In the genomic region with DNA sequence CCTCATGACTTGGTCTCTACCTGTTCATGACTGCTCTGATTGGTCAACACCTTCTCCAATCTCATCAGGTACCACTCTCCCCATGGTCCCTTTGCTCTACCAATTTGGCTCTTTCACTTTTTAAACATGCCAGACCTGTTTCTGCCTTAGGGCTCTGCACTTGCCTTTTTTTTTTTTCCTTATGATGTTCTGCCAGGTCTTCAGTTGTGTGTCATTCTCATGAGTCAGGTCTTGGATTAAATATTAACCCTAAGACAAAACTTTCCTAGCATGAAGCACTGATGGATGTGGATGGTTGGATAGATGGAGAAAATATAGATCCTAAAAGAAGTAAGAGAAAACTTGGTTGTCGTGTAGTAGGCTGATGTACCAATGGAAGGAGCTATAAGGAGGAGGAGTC, we compare ENCODE assay signal across 23 cellular contexts.
DNase-seq lines count a peak whose midpoint lies in the region; ATAC-seq lines count a peak whose summit lies in the region.
"Had no signal": no experiment of that assay in that cellular context is flagged by ENCODE, and none has a peak within 500 bp of the region (broad histone marks: within the 10 kb centered on the region; RNA-seq: fewer than 3 reads in every experiment).

No MANE protein-coding gene starts in this region.

- peak; percentile 76 for DNase-seq in DMS53 (lab: John Stamatoyannopoulos, UW)
- DNase-seq in NCI-H226: peak; percentile 22
- DNase-seq in epithelial cell of prostate (ENCODE audit: low read depth, low spot score): peak; percentile 64
- no peak for DNase-seq in left colon
- no peak for DNase-seq in posterior cingulate gyrus
- DNase-seq in Kasumi-1 (lab: John Stamatoyannopoulos, UW): no peak
- no peak for DNase-seq in anterior cingulate cortex (lab: John Stamatoyannopoulos, UW)
- no peak for DNase-seq in RPMI8226
- DNase-seq: activated CD4-positive, alpha-beta T cell treated with anti-CD3 and anti-CD28 coated beads, Interleukin-2, amount 10 ng/mL, durations not matched to agents 7 days and 5 days; activated naive CD4-positive, alpha-beta T cell treated with anti-CD3 and anti-CD28 coated beads, Interleukin-2, amount 50 U/mL, for 16 hours; GF-D8; glutamatergic neuron; HFFc6; left lung; NCI-H1092 treated with DMSO at 0.1 percent for 48 hours; NCI-H2029; NCI-H446; stimulated activated CD4-positive, alpha-beta T cell treated with anti-CD3 and anti-CD28 coated beads, Interleukin-2, amount 100 ng/mL, for 24 hours had no signal

- intact Hi-C loops in left colon (cut with DNase I, micrococcal nuclease) (no loop called here), posterior cingulate gyrus (cut with DNase I) (no loop called here)

- ATAC-seq in left colon: peak; percentile 71
- ATAC-seq: left lung; stimulated activated effector memory CD8-positive, alpha-beta T cell treated with anti-CD3 and anti-CD28 coated beads, Interleukin-12 subunit alpha, Interleukin-12 subunit beta, amount 100 ng/mL, for 72 hours had no signal

- no peak overlapping the region for H3K27ac ChIP-seq in epithelial cell of prostate
- H3K27ac ChIP-seq: ascending aorta, left lung, PC-9, prostate gland, SJSA1 had no signal

Comparison
In these comparisons a context has a peak if more than half of its experiments do, and no peak if none do; other contexts are left out.
1. DNase-seq: peak in DMS53 (single experiment), NCI-H226 (single experiment) and epithelial cell of prostate (single experiment); none in left colon (0 of 2), posterior cingulate gyrus (0 of 10), Kasumi-1 (0 of 2), anterior cingulate cortex (0 of 58) and RPMI8226 (single experiment).